22 cellular contexts compared by ENCODE assay signal in genomic region chr2:101657787-101658186, GRCh38. TPM values are rescaled to one million over a fixed set of nuclear protein-coding genes. Genes with fewer than 3 reads are reported as not detected.
A peak's percentile ranks its signal among the peaks of the same experiment; 100 is the strongest.
DNase-seq lines count a peak whose midpoint lies in the region; ATAC-seq and TF ChIP-seq lines count a peak whose summit lies in the region.
"Had no signal": no experiment of that assay in that cellular context is flagged by ENCODE, and none has a peak within 500 bp of the region (broad histone marks: within the 10 kb centered on the region; RNA-seq: fewer than 3 reads in every experiment).

No MANE protein-coding gene starts in this region.

- peaks cover 0 to 37% (median 19%) of the 10 kb centered on the region in 10 experiments; a peak in 15 of 20 replicates for H3K4me1 ChIP-seq in BLaER1 treated with 17β-estradiol and CSF1 and Interleukin-3, amounts not matched to agents 10 nM and 100 nM
- H3K4me1 ChIP-seq in DND-41 (ENCODE audit: insufficient read depth, low read length) (no peaks in the 10 kb centered on the region), SJCRH30 (no peaks in the 10 kb centered on the region; the same call in 1 of the 2 replicates), testis (no peaks in the 10 kb centered on the region)
- H3K4me1 ChIP-seq: suprapubic skin had no signal

- no peaks in the 10 kb centered on the region for H3K27me3 Mint-ChIP-seq in T-cell
- H3K27me3 Mint-ChIP-seq: activated CD4-positive, alpha-beta T cell treated with anti-CD3 and anti-CD28 coated beads, Interleukin-2, amount 10 ng/mL, durations not matched to agents 24 days and 14 days; activated T-cell treated with anti-CD3 and anti-CD28 coated beads, Interleukin-2, amount 50 U/mL, for 24 hours; CD4-positive, alpha-beta memory T cell had no signal

- CTCF ChIA-PET in T-cell (lab: Charles Lee): no interaction called here

- no peaks in the 10 kb centered on the region for H4K20me1 ChIP-seq in BLaER1 treated with 17β-estradiol and CSF1 and Interleukin-3, amounts not matched to agents 10 nM and 100 nM
- H4K20me1 ChIP-seq in DND-41 (ENCODE audit: insufficient read depth, low read length): no peaks in the 10 kb centered on the region

- no peak overlapping the region for H3K27ac Mint-ChIP-seq in T-cell
- H3K27ac Mint-ChIP-seq: activated CD4-positive, alpha-beta T cell treated with anti-CD3 and anti-CD28 coated beads, Interleukin-2, amount 10 ng/mL, durations not matched to agents 24 days and 14 days; activated T-cell treated with anti-CD3 and anti-CD28 coated beads, Interleukin-2, amount 50 U/mL, for 24 hours; CD4-positive, alpha-beta memory T cell; stimulated activated effector memory CD8-positive, alpha-beta T cell treated with anti-CD3 and anti-CD28 coated beads, Interleukin-12 subunit alpha, Interleukin-12 subunit beta, amount 100 ng/mL, for 72 hours had no signal

- no peaks in the 10 kb centered on the region for H3K36me3 Mint-ChIP-seq in T-cell
- H3K36me3 Mint-ChIP-seq: CD4-positive, alpha-beta memory T cell; stimulated activated effector memory CD8-positive, alpha-beta T cell treated with anti-CD3 and anti-CD28 coated beads, Interleukin-12 subunit alpha, Interleukin-12 subunit beta, amount 100 ng/mL, for 72 hours had no signal

- H2AFZ ChIP-seq in DND-41 (ENCODE audit: low read depth, low read length): no peak overlapping the region

- H3K36me3 ChIP-seq in BLaER1 treated with 17β-estradiol and CSF1 and Interleukin-3, amounts not matched to agents 10 nM and 100 nM: no peaks in the 10 kb centered on the region
- H3K36me3 ChIP-seq in DND-41 (ENCODE audit: insufficient read depth, low read length) (no peaks in the 10 kb centered on the region), SJCRH30 (no peaks in the 10 kb centered on the region), testis (ENCODE audit: low read depth, missing control alignments) (no peaks in the 10 kb centered on the region)
- H3K36me3 ChIP-seq: pancreas, suprapubic skin, WERI-Rb-1 had no signal

- WGBS in testis, 2 donors: 93% methylated on average over 6 of the region's 6 CpGs

- H3K4me2 ChIP-seq in BLaER1 treated with 17β-estradiol and CSF1 and Interleukin-3, amounts not matched to agents 10 nM and 100 nM: peak overlapping the region; percentile 2 to 85 (median 57); a peak in 19 of 22 replicates
- no peak overlapping the region for H3K4me2 ChIP-seq in DND-41 (ENCODE audit: insufficient read depth, low read length)

- H3K9me3 Mint-ChIP-seq in T-cell: peaks cover 0 to 5% (median 4%) of the 10 kb centered on the region in 3 donors
- H3K9me3 Mint-ChIP-seq: stimulated activated effector memory CD8-positive, alpha-beta T cell treated with anti-CD3 and anti-CD28 coated beads, Interleukin-12 subunit alpha, Interleukin-12 subunit beta, amount 100 ng/mL, for 72 hours had no signal

- POLR2A ChIA-PET in T-cell (lab: Charles Lee): no interaction called here

- peaks cover 0 to 15% (median 8%) of the 10 kb centered on the region in 11 experiments; a peak in 10 of 22 replicates for H3K9me3 ChIP-seq in BLaER1 treated with 17β-estradiol and CSF1 and Interleukin-3, amounts not matched to agents 10 nM and 100 nM (replicated peaks in 1 of 11)
- H3K9me3 ChIP-seq in DND-41 (ENCODE audit: insufficient read depth, low read length, severe bottlenecking): no peaks in the 10 kb centered on the region
- no peaks in the 10 kb centered on the region for H3K9me3 ChIP-seq in SJCRH30 (replicated peaks)
- H3K9me3 ChIP-seq in testis: no peaks in the 10 kb centered on the region
- H3K9me3 ChIP-seq: pancreas, suprapubic skin had no signal

- H3K9ac ChIP-seq in BLaER1 treated with 17β-estradiol and CSF1 and Interleukin-3, amounts not matched to agents 10 nM and 100 nM: peak overlapping the region in 4 of 11 experiments; percentile 7 to 47 (median 33); a peak in 5 of 22 replicates
- H3K9ac ChIP-seq in DND-41 (ENCODE audit: low read depth, low read length): no peak overlapping the region

- intact Hi-C loops in testis (cut with DNase I; ENCODE audit: low total_unique reads): no loop called here

- H3K27ac ChIP-seq in BLaER1 treated with 17β-estradiol and CSF1 and Interleukin-3, amounts not matched to agents 10 nM and 100 nM: peak overlapping the region in 7 of 11 experiments; percentile 7 to 39 (median 21); a peak in 7 of 22 replicates
- H3K27ac ChIP-seq in DND-41 (ENCODE audit: low read length) (no peak overlapping the region), SJCRH30 (no peak overlapping the region), testis (no peak overlapping the region)
- H3K27ac ChIP-seq: pancreas, suprapubic skin, WERI-Rb-1 had no signal

- ATAC-seq in DND-41 (ENCODE audit: insufficient read depth, low read depth) (peak; percentile 45; the same call in 1 of the 3 replicates), T-cell (replicated peaks in 1 of 4) (no peak)
- ATAC-seq: pancreas; stimulated activated effector memory CD8-positive, alpha-beta T cell treated with anti-CD3 and anti-CD28 coated beads, Interleukin-12 subunit alpha, Interleukin-12 subunit beta, amount 100 ng/mL, for 72 hours had no signal

- TF ChIP-seq CTCF in DND-41 (IDR thresholded peaks at IDR 0.05; ENCODE audit: borderline replicate concordance, extremely low read depth, low read length, poor library complexity, severe bottlenecking) (no peak), testis (IDR thresholded peaks at IDR 0.05) (no peak)

- H3K79me2 ChIP-seq in DND-41 (ENCODE audit: insufficient read depth, low read length): no peaks in the 10 kb centered on the region

- H3K4me1 Mint-ChIP-seq in T-cell: peaks cover under 1 to 4% (median 1%) of the 10 kb centered on the region in 3 donors
- H3K4me1 Mint-ChIP-seq: stimulated activated effector memory CD8-positive, alpha-beta T cell treated with anti-CD3 and anti-CD28 coated beads, Interleukin-12 subunit alpha, Interleukin-12 subunit beta, amount 100 ng/mL, for 72 hours had no signal

- peak; percentile 15 for DNase-seq in DND-41
- peak; percentile 65 to 78 for DNase-seq in SJCRH30
- peak; percentile 20 for DNase-seq in iPS DF 19.7 (ENCODE audit: low read depth, low spot score)
- DNase-seq in T-cell: no peak
- DNase-seq in GM03348 (ENCODE audit: low spot score): no peak
- DNase-seq in testis: no peak
- DNase-seq: activated CD4-positive, alpha-beta T cell treated with anti-CD3 and anti-CD28 coated beads, Interleukin-2, amount 10 ng/mL, durations not matched to agents 24 days and 14 days; activated gamma-delta T cell; activated T-cell treated with anti-CD3 and anti-CD28 coated beads, Interleukin-2, amount 50 U/mL, for 24 hours; CD4-positive, alpha-beta memory T cell; GOT3; kidney; NCI-H1048; NCI-H187; pancreas; stimulated activated CD4-positive, alpha-beta T cell treated with anti-CD3 and anti-CD28 coated beads, Interleukin-2, amount 100 ng/mL, for 48 hours; T-helper 9 cell; WERI-Rb-1 had no signal

- TF ChIP-seq POLR2A in testis (IDR thresholded peaks at IDR 0.05): no peak

- H3K27me3 ChIP-seq in BLaER1 treated with 17β-estradiol and CSF1 and Interleukin-3, amounts not matched to agents 10 nM and 100 nM: no peaks in the 10 kb centered on the region
- H3K27me3 ChIP-seq in DND-41 (ENCODE audit: insufficient read depth, low read length, poor library complexity): no peaks in the 10 kb centered on the region
- H3K27me3 ChIP-seq in SJCRH30: no peaks in the 10 kb centered on the region; the same call in 1 of the 2 replicates
- no peaks in the 10 kb centered on the region for H3K27me3 ChIP-seq in testis
- H3K27me3 ChIP-seq: pancreas, suprapubic skin had no signal

- no peak overlapping the region for H3K4me3 Mint-ChIP-seq in T-cell
- H3K4me3 Mint-ChIP-seq: activated CD4-positive, alpha-beta T cell treated with anti-CD3 and anti-CD28 coated beads, Interleukin-2, amount 10 ng/mL, durations not matched to agents 24 days and 14 days; activated T-cell treated with anti-CD3 and anti-CD28 coated beads, Interleukin-2, amount 50 U/mL, for 24 hours; stimulated activated effector memory CD8-positive, alpha-beta T cell treated with anti-CD3 and anti-CD28 coated beads, Interleukin-12 subunit alpha, Interleukin-12 subunit beta, amount 100 ng/mL, for 72 hours had no signal

- H3K4me3 ChIP-seq in BLaER1 treated with 17β-estradiol and CSF1 and Interleukin-3, amounts not matched to agents 10 nM and 100 nM: peak overlapping the region in 1 of 10 experiments; percentile 26; a peak in 1 of 20 replicates
- H3K4me3 ChIP-seq in DND-41 (ENCODE audit: low read depth in 1 of 2, low read length in 2 of 2) (no peak overlapping the region), SJCRH30 (no peak overlapping the region), testis (no peak overlapping the region)
- H3K4me3 ChIP-seq: lung, pancreas, suprapubic skin had no signal

RNA-seq across cellular contexts. Expression of gene MAP4K4, which starts 39.7 kb away (rescaled TPM):
- 118 and 139 TPM in 2 replicates for total RNA-seq in SJCRH30 (2014; rRNA removed; shearing (Covaris generic))
- total RNA-seq in T-cell: 100 to 1,000 TPM in 2 of 5 donors, 10 to 100 TPM in 3; 84.2 to 148 (median 93.2) TPM
- 100 to 1,000 TPM; 174 to 194 TPM for total RNA-seq in testis
- polyA plus RNA-seq in testis (ENCODE audit: insufficient read depth, low read depth, low replicate concordance): 88.2 TPM

Comparison
In these comparisons a context has a peak if more than half of its experiments do, and no peak if none do; other contexts are left out.
1. H3K27ac ChIP-seq: peak in BLaER1 treated with 17β-estradiol and CSF1 and Interleukin-3, amounts not matched to agents 10 nM and 100 nM (7 of 11); none in DND-41 (single experiment), SJCRH30 (single experiment) and testis (0 of 2).
2. DNase-seq: peak in DND-41 (single experiment), SJCRH30 (2 of 2) and iPS DF 19.7 (single experiment); none in T-cell (0 of 34), GM03348 (single experiment) and testis (single experiment).